In genomic region chr4:137181293-137181899, GRCh38 we compare ENCODE assay signal across 33 cellular contexts.
"Had no signal": no experiment of that assay in that cellular context is flagged by ENCODE, and none has a peak within 500 bp of the region (broad histone marks: within the 10 kb centered on the region; RNA-seq: fewer than 3 reads in every experiment).

No MANE protein-coding gene starts in this region.

- FAIRE-seq: astrocyte, TTC549 had no signal

- H3K27me3 ChIP-seq: adrenal gland, body of pancreas, brain microvascular endothelial cell, breast epithelium had no signal

- H3K9me3 ChIP-seq: adrenal gland, body of pancreas, breast epithelium had no signal

- DNase-seq: activated B cell treated with CpG ODN at 0.5 μM for 24 hours; activated CD4-positive, alpha-beta memory T cell treated with anti-CD3 and anti-CD28 coated beads for 36 hours; activated CD4-positive, alpha-beta T cell treated with anti-CD3 and anti-CD28 coated beads for 4 hours; activated CD4-positive, alpha-beta T cell treated with anti-CD3 and anti-CD28 coated beads, Interleukin-2, amount 10 ng/mL, durations not matched to agents 24 days and 14 days; activated CD4-positive, alpha-beta T cell treated with anti-CD3 and anti-CD28 coated beads, Interleukin-2, amount 50 U/mL, for 1 hour; activated CD4-positive, alpha-beta T cell treated with anti-CD3 and anti-CD28 coated beads, Interleukin-2, amount 50 U/mL, for 4 hours; activated CD4-positive, CD25-positive, alpha-beta regulatory T cell treated with anti-CD3 and anti-CD28 coated beads, Interleukin-2, amount 50 U/mL, for 72 hours; activated CD8-positive, alpha-beta memory T cell treated with anti-CD3 and anti-CD28 coated beads, Interleukin-2, amount 50 U/mL, for 4 hours; activated CD8-positive, alpha-beta T cell treated with anti-CD3 and anti-CD28 coated beads for 36 hours; activated effector memory CD4-positive, alpha-beta T cell treated with anti-CD3 and anti-CD28 coated beads, Interleukin-2, amount 50 U/mL, for 16 hours; activated gamma-delta T cell treated with Interleukin-2 at 50 U/mL for 16 hours; activated naive CD4-positive, alpha-beta T cell; activated naive CD4-positive, alpha-beta T cell treated with anti-CD3 and anti-CD28 coated beads for 36 hours; activated naive CD4-positive, alpha-beta T cell treated with anti-CD3 and anti-CD28 coated beads, Interleukin-2, amount 50 U/mL, for 16 hours; activated naive CD8-positive, alpha-beta T cell treated with anti-CD3 and anti-CD28 coated beads for 36 hours; activated T-cell treated with anti-CD3 and anti-CD28 coated beads for 4 hours; activated T-cell treated with anti-CD3 and anti-CD28 coated beads, Interleukin-2, amount 50 U/mL, for 1 hour; activated T-cell treated with anti-CD3 and anti-CD28 coated beads, Interleukin-2, amount 50 U/mL, for 4 hours; activated T-cell treated with anti-CD3 and anti-CD28 coated beads, Interleukin-2, amount 50 U/mL, for 72 hours; adrenal gland; amniotic stem cell; aorta; body of pancreas; brain microvascular endothelial cell; central memory CD4-positive, alpha-beta T cell; T-helper 2 cell; T-helper 9 cell had no signal

- H3K4me3 ChIP-seq: adrenal gland, body of pancreas, breast epithelium had no signal

- H3K27ac ChIP-seq: adrenal gland, body of pancreas, brain microvascular endothelial cell, breast epithelium, VCaP had no signal

- H3K36me3 ChIP-seq: adrenal gland, brain microvascular endothelial cell, breast epithelium had no signal

- ATAC-seq: activated CD8-positive, alpha-beta T cell treated with anti-CD3 and anti-CD28 coated beads for 36 hours; activated naive CD4-positive, alpha-beta T cell treated with anti-CD3 and anti-CD28 coated beads, Interleukin-2, amount 50 U/mL, for 72 hours; activated T-cell treated with anti-CD3 and anti-CD28 coated beads, Interleukin-2, amount 50 U/mL, for 4 hours; activated T-cell treated with anti-CD3 and anti-CD28 coated beads, Interleukin-2, amount 50 U/mL, for 72 hours; activated T-helper 17 cell treated with anti-CD3 and anti-CD28 coated beads, Interleukin-2, amount 50 U/mL, for 72 hours; body of pancreas had no signal

- H3K4me1 ChIP-seq: adrenal gland, body of pancreas, breast epithelium had no signal
